In genomic region chr16:86926146-86926545, GRCh38 we compare ENCODE assay signal across 18 cellular contexts.
DNase-seq lines count a peak whose midpoint lies in the region; TF ChIP-seq lines count a peak whose summit lies in the region.
"Had no signal": no experiment of that assay in that cellular context is flagged by ENCODE, and none has a peak within 500 bp of the region (broad histone marks: within the 10 kb centered on the region; RNA-seq: fewer than 3 reads in every experiment).

No MANE protein-coding gene starts in this region.

- no peaks in the 10 kb centered on the region for H3K27me3 ChIP-seq in smooth muscle cell (ENCODE audit: low read depth)
- H3K27me3 ChIP-seq: SJCRH30 had no signal

- H3K36me3 Mint-ChIP-seq in chondrocyte (ENCODE audit: low read depth) (peaks cover 3% of the 10 kb centered on the region), nephron (ENCODE audit: low read depth) (peaks cover 3% of the 10 kb centered on the region), type B pancreatic cell (peaks cover 5% of the 10 kb centered on the region)

- no peak overlapping the region for H3K9ac ChIP-seq in smooth muscle cell (ENCODE audit: low read depth)

- no peak overlapping the region for H2AFZ ChIP-seq in smooth muscle cell (ENCODE audit: low read depth)

- H3K27ac Mint-ChIP-seq in chondrocyte (ENCODE audit: unreplicated experiment), result peak overlapping the region; percentile 66
- peak overlapping the region; percentile 28 to 80 (median 50) for H3K27ac Mint-ChIP-seq in nephron
- no peak overlapping the region for H3K27ac Mint-ChIP-seq in type B pancreatic cell
- H3K27ac Mint-ChIP-seq: CD8-positive, alpha-beta memory T cell had no signal

- no peaks in the 10 kb centered on the region for H3K36me3 ChIP-seq in smooth muscle cell (ENCODE audit: low read depth)
- H3K36me3 ChIP-seq: SJCRH30 had no signal

- DNase-seq in RWPE1 (ENCODE audit: low spot score) (no peak), chondrocyte (ENCODE audit: low spot score) (no peak), smooth muscle cell (lab: John Stamatoyannopoulos, UW; ENCODE audit: unreplicated experiment) (no peak), type B pancreatic cell (ENCODE audit: extremely low spot score, unreplicated experiment) (no peak), amygdala (lab: John Stamatoyannopoulos, UW) (no peak), COLO829 (ENCODE audit: low spot score) (no peak)
- DNase-seq: ACHN; C1 segment of cervical spinal cord; CD8-positive, alpha-beta memory T cell; Kasumi-1; NCI-H1694; NCI-H2081; NCI-H2171; NCI-H345; NCI-H774; NK-92 treated with Interleukin-12 subunit alpha and Interleukin-12 subunit beta, amount 100 ng/mL, for 24 hours; SJCRH30 had no signal

- no peaks in the 10 kb centered on the region for H3K9me3 ChIP-seq in smooth muscle cell (replicated peaks; ENCODE audit: low read depth)
- H3K9me3 ChIP-seq: SJCRH30 had no signal

- POLR2A ChIA-PET in RWPE1 (lab: Yijun Ruan, JAX; ENCODE audit: low non-redundant PET), result no interaction called here

- peak overlapping the region; percentile 11; the same call in 1 of the 2 replicates for H3K27ac ChIP-seq in RWPE1
- H3K27ac ChIP-seq in smooth muscle cell (ENCODE audit: low read depth), result peak overlapping the region; percentile 92
- H3K27ac ChIP-seq: SJCRH30 had no signal

- no peak overlapping the region for H3K4me3 ChIP-seq in smooth muscle cell
- H3K4me3 ChIP-seq: SJCRH30 had no signal

- 93% methylated on average over 20 of the region's 20 CpGs for WGBS in smooth muscle cell (ENCODE audit: low lambda C conversion rate)

- H3K27me3 Mint-ChIP-seq in chondrocyte (ENCODE audit: low read depth), result no peaks in the 10 kb centered on the region
- peaks cover 48% of the 10 kb centered on the region for H3K27me3 Mint-ChIP-seq in nephron (ENCODE audit: low read depth)
- peaks cover 65% of the 10 kb centered on the region for H3K27me3 Mint-ChIP-seq in type B pancreatic cell

- H3K79me2 ChIP-seq in smooth muscle cell (ENCODE audit: low read depth), result no peaks in the 10 kb centered on the region

- H3K4me3 Mint-ChIP-seq in chondrocyte (ENCODE audit: unreplicated experiment) (no peak overlapping the region), nephron (peak overlapping the region; percentile 4 to 48 (median 9)), type B pancreatic cell (no peak overlapping the region)
- H3K4me3 Mint-ChIP-seq: CD8-positive, alpha-beta memory T cell had no signal

- H3K4me1 Mint-ChIP-seq in chondrocyte (ENCODE audit: low read depth), result peaks cover 49% of the 10 kb centered on the region
- peaks cover 66% of the 10 kb centered on the region for H3K4me1 Mint-ChIP-seq in nephron
- H3K4me1 Mint-ChIP-seq in type B pancreatic cell (ENCODE audit: unreplicated experiment), result peaks cover 26% of the 10 kb centered on the region
- H3K4me1 Mint-ChIP-seq: CD8-positive, alpha-beta memory T cell had no signal

- CTCF ChIA-PET in RWPE1 (lab: Yijun Ruan, JAX), result no interaction called here

- peaks cover 13% of the 10 kb centered on the region for H3K4me1 ChIP-seq in smooth muscle cell (ENCODE audit: low read depth)

- H3K9me3 Mint-ChIP-seq in chondrocyte (ENCODE audit: low read depth) (peaks cover 7% of the 10 kb centered on the region), nephron (peaks cover 6% of the 10 kb centered on the region), type B pancreatic cell (no peaks in the 10 kb centered on the region)

- H4K20me1 ChIP-seq in smooth muscle cell (ENCODE audit: low read depth), result no peaks in the 10 kb centered on the region

- H3K4me2 ChIP-seq in smooth muscle cell, result no peak overlapping the region

- H3F3A ChIP-seq in smooth muscle cell (ENCODE audit: low read depth), result peaks cover 9% of the 10 kb centered on the region

- no peak for TF ChIP-seq CTCF in RWPE1 (conservative IDR thresholded peaks at IDR 0.05; ENCODE audit: low read depth)
- no peak for TF ChIP-seq CTCF in chondrocyte (IDR thresholded peaks at IDR 0.05)
- no peak for TF ChIP-seq CTCF in nephron (IDR thresholded peaks at IDR 0.05; ENCODE audit: unreplicated experiment in 3 of 3)
- TF ChIP-seq CTCF in smooth muscle cell (IDR thresholded peaks at IDR 0.05; ENCODE audit: borderline replicate concordance, insufficient read depth, poor library complexity, severe bottlenecking), result no peak
- TF ChIP-seq CTCF in type B pancreatic cell (conservative IDR thresholded peaks at IDR 0.05), result no peak

Comparison
In these comparisons a context has a peak if more than half of its experiments do, and no peak if none do; other contexts are left out.
1. H3K4me3 Mint-ChIP-seq: peak in nephron (3 of 3); none in chondrocyte (single experiment) and type B pancreatic cell (single experiment).